ENCODE assay signal across 1 cellular context in the genomic region with DNA sequence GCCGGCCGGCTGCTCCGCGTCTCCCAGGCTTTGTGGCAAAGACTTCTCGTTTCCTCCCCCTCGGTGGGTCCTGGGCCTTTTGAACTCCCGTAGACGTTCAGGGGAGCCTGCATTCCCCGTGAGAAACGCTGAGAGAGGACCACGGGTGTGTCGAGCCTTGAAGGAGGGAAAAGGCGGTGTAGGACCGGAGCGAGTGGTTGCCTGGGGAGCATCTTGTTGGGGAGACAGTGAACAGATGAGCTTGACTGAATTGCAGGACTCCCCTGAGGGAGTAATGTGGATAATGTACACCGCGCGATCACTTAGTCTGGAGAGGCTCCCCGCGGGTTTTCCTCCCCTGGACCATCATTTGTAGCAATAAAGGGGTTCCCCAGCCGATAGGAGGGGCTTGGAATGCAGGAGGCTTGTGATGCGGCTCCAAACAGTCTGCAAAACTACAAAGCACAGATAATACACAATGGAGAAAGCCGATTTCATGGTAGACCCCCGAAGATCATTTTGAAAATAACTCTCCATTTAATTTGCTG.
TF ChIP-seq lines count a peak whose summit lies in the region.

No MANE protein-coding gene starts in this region.

TF ChIP-seq in HepG2, 621 proteins besides CTCF, POLR2A, EP300 and RAD21 (continued from another document and continues in another):
- TF ChIP-seq KAT7 (CRISPR knock-in tag; IDR thresholded peaks at IDR 0.05; ENCODE audit: borderline replicate concordance) (0 out of 2 replicates have a peak, but pooled peaks have one; percentile 49), GATA4 (IDR thresholded peaks at IDR 0.05; ENCODE audit: borderline replicate concordance, low read depth) (no peak), ZNF839 (CRISPR knock-in tag; IDR thresholded peaks at IDR 0.05; ENCODE audit: borderline replicate concordance) (peak; percentile 11; the same call in 1 of the 2 replicates), MAZ (IDR thresholded peaks at IDR 0.05; ENCODE audit: borderline replicate concordance, low read depth, low read length) (no peak), MAZ (CRISPR knock-in tag; IDR thresholded peaks at IDR 0.05; ENCODE audit: low read depth) (peak; percentile 40), GABPB1 (CRISPR knock-in tag; IDR thresholded peaks at IDR 0.05) (no peak), ZNF577 (CRISPR knock-in tag; IDR thresholded peaks at IDR 0.05; ENCODE audit: borderline replicate concordance, low read depth) (no peak), ZNF563 (CRISPR knock-in tag; IDR thresholded peaks at IDR 0.05) (no peak), NCOR1 (IDR thresholded peaks at IDR 0.05; ENCODE audit: borderline replicate concordance, low read length) (no peak), ESRRA (CRISPR knock-in tag; IDR thresholded peaks at IDR 0.05; ENCODE audit: low read depth) (0 out of 2 replicates have a peak, but pooled peaks have one; percentile 6), ZNF510 (CRISPR knock-in tag; IDR thresholded peaks at IDR 0.05; ENCODE audit: low read depth) (0 out of 2 replicates have a peak, but pooled peaks have one; percentile 57), HIVEP1 (CRISPR knock-in tag; IDR thresholded peaks at IDR 0.05) (peak; percentile 57; the same call in 1 of the 2 replicates), TBX2 (CRISPR knock-in tag; IDR thresholded peaks at IDR 0.05; ENCODE audit: borderline replicate concordance) (peak; percentile 82), TAF1 (CRISPR knock-in tag; IDR thresholded peaks at IDR 0.05) (peak; percentile 10; the same call in 1 of the 2 replicates), NONO (IDR thresholded peaks at IDR 0.05) (no peak), NONO (CRISPR knock-in tag; conservative IDR thresholded peaks at IDR 0.05) (peak; percentile 58; the same call in 1 of the 2 replicates), RFX3 (CRISPR knock-in tag; IDR thresholded peaks at IDR 0.05) (0 out of 2 replicates have a peak, but pooled peaks have one; percentile 7), ASH2L (IDR thresholded peaks at IDR 0.05; ENCODE audit: insufficient read length, low read depth, low read length) (no peak)
- TF ChIP-seq, protein P1, sequence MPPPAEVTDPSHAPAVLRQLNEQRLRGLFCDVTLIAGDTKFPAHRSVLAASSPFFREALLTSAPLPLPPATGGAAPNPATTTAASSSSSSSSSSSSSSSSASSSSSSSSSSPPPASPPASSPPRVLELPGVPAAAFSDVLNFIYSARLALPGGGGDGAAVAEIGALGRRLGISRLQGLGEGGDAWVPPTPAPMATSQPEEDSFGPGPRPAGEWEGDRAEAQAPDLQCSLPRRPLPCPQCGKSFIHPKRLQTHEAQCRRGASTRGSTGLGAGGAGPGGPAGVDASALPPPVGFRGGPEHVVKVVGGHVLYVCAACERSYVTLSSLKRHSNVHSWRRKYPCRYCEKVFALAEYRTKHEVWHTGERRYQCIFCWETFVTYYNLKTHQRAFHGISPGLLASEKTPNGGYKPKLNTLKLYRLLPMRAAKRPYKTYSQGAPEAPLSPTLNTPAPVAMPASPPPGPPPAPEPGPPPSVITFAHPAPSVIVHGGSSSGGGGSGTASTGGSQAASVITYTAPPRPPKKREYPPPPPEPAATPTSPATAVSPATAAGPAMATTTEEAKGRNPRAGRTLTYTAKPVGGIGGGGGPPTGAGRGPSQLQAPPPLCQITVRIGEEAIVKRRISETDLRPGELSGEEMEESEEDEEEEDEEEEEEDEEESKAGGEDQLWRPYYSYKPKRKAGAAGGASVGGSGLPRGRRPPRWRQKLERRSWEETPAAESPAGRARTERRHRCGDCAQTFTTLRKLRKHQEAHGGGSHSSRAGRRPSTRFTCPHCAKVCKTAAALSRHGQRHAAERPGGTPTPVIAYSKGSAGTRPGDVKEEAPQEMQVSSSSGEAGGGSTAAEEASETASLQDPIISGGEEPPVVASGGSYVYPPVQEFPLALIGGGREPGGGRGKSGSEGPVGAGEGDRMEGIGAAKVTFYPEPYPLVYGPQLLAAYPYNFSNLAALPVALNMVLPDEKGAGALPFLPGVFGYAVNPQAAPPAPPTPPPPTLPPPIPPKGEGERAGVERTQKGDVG (CRISPR knock-in tag; IDR thresholded peaks at IDR 0.05; ENCODE audit: borderline replicate concordance): no peak
- TF ChIP-seq, protein P2, sequence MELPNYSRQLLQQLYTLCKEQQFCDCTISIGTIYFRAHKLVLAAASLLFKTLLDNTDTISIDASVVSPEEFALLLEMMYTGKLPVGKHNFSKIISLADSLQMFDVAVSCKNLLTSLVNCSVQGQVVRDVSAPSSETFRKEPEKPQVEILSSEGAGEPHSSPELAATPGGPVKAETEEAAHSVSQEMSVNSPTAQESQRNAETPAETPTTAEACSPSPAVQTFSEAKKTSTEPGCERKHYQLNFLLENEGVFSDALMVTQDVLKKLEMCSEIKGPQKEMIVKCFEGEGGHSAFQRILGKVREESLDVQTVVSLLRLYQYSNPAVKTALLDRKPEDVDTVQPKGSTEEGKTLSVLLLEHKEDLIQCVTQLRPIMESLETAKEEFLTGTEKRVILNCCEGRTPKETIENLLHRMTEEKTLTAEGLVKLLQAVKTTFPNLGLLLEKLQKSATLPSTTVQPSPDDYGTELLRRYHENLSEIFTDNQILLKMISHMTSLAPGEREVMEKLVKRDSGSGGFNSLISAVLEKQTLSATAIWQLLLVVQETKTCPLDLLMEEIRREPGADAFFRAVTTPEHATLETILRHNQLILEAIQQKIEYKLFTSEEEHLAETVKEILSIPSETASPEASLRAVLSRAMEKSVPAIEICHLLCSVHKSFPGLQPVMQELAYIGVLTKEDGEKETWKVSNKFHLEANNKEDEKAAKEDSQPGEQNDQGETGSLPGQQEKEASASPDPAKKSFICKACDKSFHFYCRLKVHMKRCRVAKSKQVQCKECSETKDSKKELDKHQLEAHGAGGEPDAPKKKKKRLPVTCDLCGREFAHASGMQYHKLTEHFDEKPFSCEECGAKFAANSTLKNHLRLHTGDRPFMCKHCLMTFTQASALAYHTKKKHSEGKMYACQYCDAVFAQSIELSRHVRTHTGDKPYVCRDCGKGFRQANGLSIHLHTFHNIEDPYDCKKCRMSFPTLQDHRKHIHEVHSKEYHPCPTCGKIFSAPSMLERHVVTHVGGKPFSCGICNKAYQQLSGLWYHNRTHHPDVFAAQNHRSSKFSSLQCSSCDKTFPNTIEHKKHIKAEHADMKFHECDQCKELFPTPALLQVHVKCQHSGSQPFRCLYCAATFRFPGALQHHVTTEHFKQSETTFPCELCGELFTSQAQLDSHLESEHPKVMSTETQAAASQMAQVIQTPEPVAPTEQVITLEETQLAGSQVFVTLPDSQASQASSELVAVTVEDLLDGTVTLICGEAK (IDR thresholded peaks at IDR 0.05): no peak
- TF ChIP-seq, protein P2 (CRISPR knock-in tag; IDR thresholded peaks at IDR 0.05): 0 out of 2 replicates have a peak, but pooled peaks have one; percentile 28
- TF ChIP-seq, protein P3, sequence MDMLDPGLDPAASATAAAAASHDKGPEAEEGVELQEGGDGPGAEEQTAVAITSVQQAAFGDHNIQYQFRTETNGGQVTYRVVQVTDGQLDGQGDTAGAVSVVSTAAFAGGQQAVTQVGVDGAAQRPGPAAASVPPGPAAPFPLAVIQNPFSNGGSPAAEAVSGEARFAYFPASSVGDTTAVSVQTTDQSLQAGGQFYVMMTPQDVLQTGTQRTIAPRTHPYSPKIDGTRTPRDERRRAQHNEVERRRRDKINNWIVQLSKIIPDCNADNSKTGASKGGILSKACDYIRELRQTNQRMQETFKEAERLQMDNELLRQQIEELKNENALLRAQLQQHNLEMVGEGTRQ (IDR thresholded peaks at IDR 0.05; ENCODE audit: low read depth, low read length): no peak
- TF ChIP-seq, protein P3 (CRISPR knock-in tag; IDR thresholded peaks at IDR 0.05; ENCODE audit: borderline replicate concordance): 0 out of 2 replicates have a peak, but pooled peaks have one; percentile 50
- TF ChIP-seq, protein P4, sequence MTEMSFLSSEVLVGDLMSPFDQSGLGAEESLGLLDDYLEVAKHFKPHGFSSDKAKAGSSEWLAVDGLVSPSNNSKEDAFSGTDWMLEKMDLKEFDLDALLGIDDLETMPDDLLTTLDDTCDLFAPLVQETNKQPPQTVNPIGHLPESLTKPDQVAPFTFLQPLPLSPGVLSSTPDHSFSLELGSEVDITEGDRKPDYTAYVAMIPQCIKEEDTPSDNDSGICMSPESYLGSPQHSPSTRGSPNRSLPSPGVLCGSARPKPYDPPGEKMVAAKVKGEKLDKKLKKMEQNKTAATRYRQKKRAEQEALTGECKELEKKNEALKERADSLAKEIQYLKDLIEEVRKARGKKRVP (CRISPR knock-in tag; IDR thresholded peaks at IDR 0.05): no peak
- TF ChIP-seq, protein P5, sequence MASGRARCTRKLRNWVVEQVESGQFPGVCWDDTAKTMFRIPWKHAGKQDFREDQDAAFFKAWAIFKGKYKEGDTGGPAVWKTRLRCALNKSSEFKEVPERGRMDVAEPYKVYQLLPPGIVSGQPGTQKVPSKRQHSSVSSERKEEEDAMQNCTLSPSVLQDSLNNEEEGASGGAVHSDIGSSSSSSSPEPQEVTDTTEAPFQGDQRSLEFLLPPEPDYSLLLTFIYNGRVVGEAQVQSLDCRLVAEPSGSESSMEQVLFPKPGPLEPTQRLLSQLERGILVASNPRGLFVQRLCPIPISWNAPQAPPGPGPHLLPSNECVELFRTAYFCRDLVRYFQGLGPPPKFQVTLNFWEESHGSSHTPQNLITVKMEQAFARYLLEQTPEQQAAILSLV (CRISPR knock-in tag; IDR thresholded peaks at IDR 0.05; ENCODE audit: borderline replicate concordance): 0 out of 2 replicates have a peak, but pooled peaks have one; percentile 60
- TF ChIP-seq, protein P6, sequence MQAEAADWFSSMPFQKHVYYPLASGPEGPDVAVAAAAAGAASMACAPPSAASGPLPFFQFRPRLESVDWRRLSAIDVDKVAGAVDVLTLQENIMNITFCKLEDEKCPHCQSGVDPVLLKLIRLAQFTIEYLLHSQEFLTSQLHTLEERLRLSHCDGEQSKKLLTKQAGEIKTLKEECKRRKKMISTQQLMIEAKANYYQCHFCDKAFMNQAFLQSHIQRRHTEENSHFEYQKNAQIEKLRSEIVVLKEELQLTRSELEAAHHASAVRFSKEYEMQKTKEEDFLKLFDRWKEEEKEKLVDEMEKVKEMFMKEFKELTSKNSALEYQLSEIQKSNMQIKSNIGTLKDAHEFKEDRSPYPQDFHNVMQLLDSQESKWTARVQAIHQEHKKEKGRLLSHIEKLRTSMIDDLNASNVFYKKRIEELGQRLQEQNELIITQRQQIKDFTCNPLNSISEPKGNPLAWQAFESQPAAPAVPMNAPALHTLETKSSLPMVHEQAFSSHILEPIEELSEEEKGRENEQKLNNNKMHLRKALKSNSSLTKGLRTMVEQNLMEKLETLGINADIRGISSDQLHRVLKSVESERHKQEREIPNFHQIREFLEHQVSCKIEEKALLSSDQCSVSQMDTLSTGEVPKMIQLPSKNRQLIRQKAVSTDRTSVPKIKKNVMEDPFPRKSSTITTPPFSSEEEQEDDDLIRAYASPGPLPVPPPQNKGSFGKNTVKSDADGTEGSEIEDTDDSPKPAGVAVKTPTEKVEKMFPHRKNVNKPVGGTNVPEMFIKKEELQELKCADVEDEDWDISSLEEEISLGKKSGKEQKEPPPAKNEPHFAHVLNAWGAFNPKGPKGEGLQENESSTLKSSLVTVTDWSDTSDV (CRISPR knock-in tag; IDR thresholded peaks at IDR 0.05): peak; percentile 23; the same call in 1 of the 2 replicates
